Comparison of ENCODE assay signal across 1 cellular context in genomic region chr4:139852612-139853269, GRCh38.
TF ChIP-seq lines count a peak whose summit lies in the region.

No MANE protein-coding gene starts in this region.

TF ChIP-seq in H1, 55 proteins besides CTCF, POLR2A, EP300 and RAD21 (continued from another document):
- TF ChIP-seq FOSL1 (IDR thresholded peaks at IDR 0.05; ENCODE audit: insufficient read depth, low read depth, low read length), result no peak
